12 cellular contexts compared by ENCODE assay signal in the genomic region with DNA sequence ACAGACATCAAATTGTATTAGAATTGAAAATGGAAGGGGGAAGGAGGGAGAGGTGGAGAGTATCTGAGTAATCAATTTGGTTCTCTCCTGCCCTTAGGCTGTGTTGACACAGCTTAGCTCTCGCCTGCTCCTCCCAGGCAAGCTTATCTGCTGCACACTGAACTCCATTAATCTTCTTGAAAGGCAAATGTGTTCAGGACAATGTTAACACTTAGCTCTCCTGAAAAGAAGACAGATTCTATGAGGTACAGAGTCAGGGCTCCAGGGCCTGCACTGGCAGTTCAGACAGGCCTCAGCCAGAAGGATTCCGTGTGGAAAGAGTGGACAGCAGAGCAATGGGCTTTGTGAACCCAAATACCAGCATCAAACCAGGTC.
DNase-seq lines count a peak whose midpoint lies in the region; ATAC-seq, FAIRE-seq and TF ChIP-seq lines count a peak whose summit lies in the region.
"Had no signal": no experiment of that assay in that cellular context is flagged by ENCODE, and none has a peak within 500 bp of the region (broad histone marks: within the 10 kb centered on the region; RNA-seq: fewer than 3 reads in every experiment).

No MANE protein-coding gene starts in this region.

- TF ChIP-seq CTCF in K562 (IDR thresholded peaks at IDR 0.05 in 2 of 3, conservative IDR thresholded peaks at IDR 0.05 in 1 of 3; ENCODE audit: insufficient read depth in 2 of 3, low read depth in 1 of 3, low read length in 3 of 3) (no peak), ascending aorta (IDR thresholded peaks at IDR 0.05) (no peak), upper lobe of right lung (IDR thresholded peaks at IDR 0.05) (no peak)

- peak; percentile 19; the same call in 1 of the 2 replicates for TF ChIP-seq EP300 in K562 (IDR thresholded peaks at IDR 0.05; ENCODE audit: low read length)

- no peak overlapping the region for H3K18ac ChIP-seq in mesendoderm (ENCODE audit: low read length)

- H3K9ac ChIP-seq in K562 (ENCODE audit: insufficient read depth in 1 of 2, low read depth in 2 of 2, low read length in 2 of 2) (no peak overlapping the region), mesendoderm (ENCODE audit: low read length) (no peak overlapping the region)

- no peak overlapping the region for H2BK15ac ChIP-seq in mesendoderm (replicated peaks; ENCODE audit: low read depth)

- no peaks in the 10 kb centered on the region for H3K36me3 Mint-ChIP-seq in T-helper 2 cell treated with Interferon-gamma antibody and Interleukin-4, amounts not matched to agents 5 μg/mL and 100 μg/mL, for 36 hours (ENCODE audit: low read depth)
- H3K36me3 Mint-ChIP-seq: CD4-positive, CD25-positive, alpha-beta regulatory T cell had no signal

- H3K79me2 ChIP-seq in K562 (ENCODE audit: control insufficient read depth, insufficient read depth, low read length) (no peaks in the 10 kb centered on the region), mesendoderm (ENCODE audit: control insufficient read depth, insufficient read depth, low read length) (no peaks in the 10 kb centered on the region)

- no peak overlapping the region for H4K5ac ChIP-seq in mesendoderm (ENCODE audit: low read length)

- 0% methylated on average over 2 of the region's 2 CpGs for WGBS in K562 (ENCODE audit: insufficient coverage, low coverage, missing lambda C conversion rate)
- no CpG with 5 or more reads among the region's 2 CpGs for WGBS in mesendoderm (ENCODE audit: extremely low coverage, insufficient coverage, low lambda C conversion rate)

- 0 out of 4 replicates have a peak, but pooled peaks of 1 of the 2 experiments have one; percentile 12 for TF ChIP-seq RAD21 in K562 (CRISPR knock-in tag; conservative IDR thresholded peaks at IDR 0.05 in 1 of 2, IDR thresholded peaks at IDR 0.05 in 1 of 2)

- no peak overlapping the region for H2AK5ac ChIP-seq in mesendoderm (ENCODE audit: low read length)

- H3K9me3 ChIP-seq in K562 (replicated peaks; ENCODE audit: control insufficient read depth, insufficient read depth, low read depth, low read length) = no peaks in the 10 kb centered on the region
- H3K9me3 ChIP-seq in ascending aorta = no peaks in the 10 kb centered on the region
- H3K9me3 ChIP-seq in upper lobe of right lung = no peaks in the 10 kb centered on the region

- intact Hi-C loops in K562 (cut with micrococcal nuclease) (no loop called here), ascending aorta (cut with DNase I) (no loop called here), upper lobe of right lung (cut with DNase I) (no loop called here)

- H3K27ac Mint-ChIP-seq in T-helper 2 cell treated with Interferon-gamma antibody and Interleukin-4, amounts not matched to agents 5 μg/mL and 100 μg/mL, for 36 hours = no peak overlapping the region
- H3K27ac Mint-ChIP-seq in stimulated activated naive CD8-positive, alpha-beta T cell treated with anti-CD3 and anti-CD28 coated beads, Interleukin-15, amount 100 ng/mL, for 72 hours = no peak overlapping the region
- H3K27ac Mint-ChIP-seq: CD4-positive, CD25-positive, alpha-beta regulatory T cell; stimulated activated naive B cell treated with anti-CD40 and anti-IgM and Interleukin-4, amounts not matched to agents 10 μg/mL and 1 μg/mL and 100 μg/mL, for 72 hours had no signal

- CTCF ChIA-PET in K562 (lab: Yijun Ruan, JAX; ENCODE audit: low intra/inter-chr PET ratio) = no interaction called here

- H3K4me3 ChIP-seq in K562 (no peak overlapping the region), mesendoderm (ENCODE audit: low read length) (no peak overlapping the region), ascending aorta (no peak overlapping the region), upper lobe of right lung (no peak overlapping the region)

- peak; percentile 63 for DNase-seq in DMS153 treated with DMSO at 0.1 percent for 48 hours (lab: John Stamatoyannopoulos, UW; ENCODE audit: unreplicated experiment)
- DNase-seq in NCI-H2081 (lab: John Stamatoyannopoulos, UW) = peak; percentile 80 to 89
- DNase-seq in K562 (ENCODE audit: extremely low read depth in 1 of 4, low spot score in 3 of 4) = peak in 2 of 4 experiments; percentile 25 to 38
- DNase-seq in mesendoderm = peak; percentile 70
- no peak for DNase-seq in T-helper 2 cell treated with Interferon-gamma antibody and Interleukin-4, amounts not matched to agents 5 μg/mL and 100 μg/mL, for 36 hours (ENCODE audit: low spot score)
- no peak for DNase-seq in stimulated activated naive CD8-positive, alpha-beta T cell treated with anti-CD3 and anti-CD28 coated beads, Interleukin-15, amount 100 ng/mL, for 72 hours
- DNase-seq in ascending aorta (ENCODE audit: low spot score in 2 of 2) = no peak
- DNase-seq in upper lobe of right lung = no peak
- DNase-seq: CD4-positive, CD25-positive, alpha-beta regulatory T cell; hypothalamus; NCI-H2029; stimulated activated naive B cell treated with anti-CD40 and anti-IgM and Interleukin-4, amounts not matched to agents 10 μg/mL and 1 μg/mL and 100 μg/mL, for 72 hours had no signal

- H3K27me3 ChIP-seq in K562 (ENCODE audit: control insufficient read depth in 2 of 2, insufficient read depth in 2 of 2, low read length in 2 of 2) = no peaks in the 10 kb centered on the region
- H3K27me3 ChIP-seq in mesendoderm (ENCODE audit: insufficient read depth, low read length, poor library complexity) = no peaks in the 10 kb centered on the region
- H3K27me3 ChIP-seq in ascending aorta = no peaks in the 10 kb centered on the region
- H3K27me3 ChIP-seq in upper lobe of right lung = no peaks in the 10 kb centered on the region

- no peaks in the 10 kb centered on the region for H3K4me1 Mint-ChIP-seq in T-helper 2 cell treated with Interferon-gamma antibody and Interleukin-4, amounts not matched to agents 5 μg/mL and 100 μg/mL, for 36 hours (ENCODE audit: low read depth)
- peaks cover 6% of the 10 kb centered on the region for H3K4me1 Mint-ChIP-seq in stimulated activated naive CD8-positive, alpha-beta T cell treated with anti-CD3 and anti-CD28 coated beads, Interleukin-15, amount 100 ng/mL, for 72 hours
- H3K4me1 Mint-ChIP-seq: CD4-positive, CD25-positive, alpha-beta regulatory T cell; stimulated activated naive B cell treated with anti-CD40 and anti-IgM and Interleukin-4, amounts not matched to agents 10 μg/mL and 1 μg/mL and 100 μg/mL, for 72 hours had no signal

- H3K4me1 ChIP-seq in K562 (replicated peaks in 1 of 2; ENCODE audit: control insufficient read depth in 2 of 2, insufficient read depth in 2 of 2, low read length in 2 of 2) = peaks cover 0 to 9% of the 10 kb centered on the region in 2 experiments; a peak in 2 of 5 replicates
- H3K4me1 ChIP-seq in mesendoderm (ENCODE audit: control insufficient read depth, low read depth, low read length) = peaks cover 3% of the 10 kb centered on the region
- H3K4me1 ChIP-seq in ascending aorta = no peaks in the 10 kb centered on the region
- no peaks in the 10 kb centered on the region for H3K4me1 ChIP-seq in upper lobe of right lung

- H3K27ac ChIP-seq in K562 (ENCODE audit: extremely low read depth, low read depth, low read length) (no peak overlapping the region), mesendoderm (ENCODE audit: low read depth, low read length) (peak overlapping the region; percentile 56), ascending aorta (no peak overlapping the region), upper lobe of right lung (no peak overlapping the region)

- peak; percentile 67 for FAIRE-seq in K562 (lab: Jason Lieb, UNC)

- H3K36me3 ChIP-seq in K562 (ENCODE audit: control insufficient read depth, insufficient read depth, low read length) (no peaks in the 10 kb centered on the region), mesendoderm (ENCODE audit: control insufficient read depth, insufficient read depth, low read length) (no peaks in the 10 kb centered on the region), ascending aorta (no peaks in the 10 kb centered on the region), upper lobe of right lung (no peaks in the 10 kb centered on the region)

- H4K8ac ChIP-seq in mesendoderm (ENCODE audit: low read depth, low read length) = no peak overlapping the region

- POLR2A ChIA-PET in K562 (lab: Yijun Ruan, JAX) = interaction anchor here (1.5 kb wide), 1 partner anchor 16 kb away, joined by 3 read pairs; no protein-coding TSS in a partner anchor

- peak; percentile 42; the same call in 2 of the 3 replicates for ATAC-seq in K562
- no peak for ATAC-seq in stimulated activated naive CD8-positive, alpha-beta T cell treated with anti-CD3 and anti-CD28 coated beads, Interleukin-15, amount 100 ng/mL, for 72 hours
- no peak for ATAC-seq in upper lobe of right lung
- ATAC-seq: stimulated activated naive B cell treated with anti-CD40 and anti-IgM and Interleukin-4, amounts not matched to agents 10 μg/mL and 1 μg/mL and 100 μg/mL, for 72 hours had no signal

- no peaks in the 10 kb centered on the region for H3K27me3 Mint-ChIP-seq in T-helper 2 cell treated with Interferon-gamma antibody and Interleukin-4, amounts not matched to agents 5 μg/mL and 100 μg/mL, for 36 hours (ENCODE audit: low read depth)
- H3K27me3 Mint-ChIP-seq in stimulated activated naive CD8-positive, alpha-beta T cell treated with anti-CD3 and anti-CD28 coated beads, Interleukin-15, amount 100 ng/mL, for 72 hours = peaks cover 10% of the 10 kb centered on the region
- H3K27me3 Mint-ChIP-seq: CD4-positive, CD25-positive, alpha-beta regulatory T cell had no signal

- no peaks in the 10 kb centered on the region for H3K9me1 ChIP-seq in K562 (ENCODE audit: control insufficient read depth, insufficient read depth, low read length)

- H3K79me1 ChIP-seq in mesendoderm (ENCODE audit: low read length) = no peaks in the 10 kb centered on the region

- H3K4me3 Mint-ChIP-seq in T-helper 2 cell treated with Interferon-gamma antibody and Interleukin-4, amounts not matched to agents 5 μg/mL and 100 μg/mL, for 36 hours = no peak overlapping the region
- H3K4me3 Mint-ChIP-seq in stimulated activated naive CD8-positive, alpha-beta T cell treated with anti-CD3 and anti-CD28 coated beads, Interleukin-15, amount 100 ng/mL, for 72 hours = no peak overlapping the region
- H3K4me3 Mint-ChIP-seq: CD4-positive, CD25-positive, alpha-beta regulatory T cell; stimulated activated naive B cell treated with anti-CD40 and anti-IgM and Interleukin-4, amounts not matched to agents 10 μg/mL and 1 μg/mL and 100 μg/mL, for 72 hours had no signal

- no peaks in the 10 kb centered on the region for H4K20me1 ChIP-seq in K562 (replicated peaks; ENCODE audit: control insufficient read depth, insufficient read depth, low read length)

- H3K4me2 ChIP-seq in K562 (ENCODE audit: insufficient read depth, low read length) (peak overlapping the region; percentile 18; the same call in 1 of the 2 replicates), mesendoderm (ENCODE audit: low read length) (no peak overlapping the region)

- H3K23ac ChIP-seq in mesendoderm (ENCODE audit: low read length) = no peak overlapping the region

- H2BK120ac ChIP-seq in mesendoderm (ENCODE audit: low read depth, low read length) = no peak overlapping the region

- no peak overlapping the region for H2BK5ac ChIP-seq in mesendoderm (ENCODE audit: low read length)

- peak overlapping the region; percentile 10 for H3K56ac ChIP-seq in mesendoderm (ENCODE audit: low read length)

- no peak for TF ChIP-seq POLR2A in K562 (conservative IDR thresholded peaks at IDR 0.05)

- no TSS peak for BruUV-seq in K562 (replicated peaks; lab: Mats Ljungman, UMichigan)

- in situ Hi-C loops in K562 (cut with MboI) = no loop called here

- no peaks in the 10 kb centered on the region for H3K9me3 Mint-ChIP-seq in T-helper 2 cell treated with Interferon-gamma antibody and Interleukin-4, amounts not matched to agents 5 μg/mL and 100 μg/mL, for 36 hours
- H3K9me3 Mint-ChIP-seq in stimulated activated naive CD8-positive, alpha-beta T cell treated with anti-CD3 and anti-CD28 coated beads, Interleukin-15, amount 100 ng/mL, for 72 hours = peaks cover 0 to 9% of the 10 kb centered on the region in 2 donors

- 0 out of 2 replicates have a peak overlapping the region, but pooled peaks have one; percentile 59 for H2AFZ ChIP-seq in K562 (ENCODE audit: low read depth, low read length)

- no peak overlapping the region for H3K4ac ChIP-seq in mesendoderm (ENCODE audit: low read depth, low read length)

Comparison
In these comparisons a context has a peak if more than half of its experiments do, and no peak if none do; other contexts are left out.
1. DNase-seq: peak in DMS153 treated with DMSO at 0.1 percent for 48 hours (single experiment), NCI-H2081 (2 of 2) and mesendoderm (single experiment); none in T-helper 2 cell treated with Interferon-gamma antibody and Interleukin-4, amounts not matched to agents 5 μg/mL and 100 μg/mL, for 36 hours (single experiment), stimulated activated naive CD8-positive, alpha-beta T cell treated with anti-CD3 and anti-CD28 coated beads, Interleukin-15, amount 100 ng/mL, for 72 hours (0 of 2), ascending aorta (0 of 2) and upper lobe of right lung (single experiment).